In the genomic region with DNA sequence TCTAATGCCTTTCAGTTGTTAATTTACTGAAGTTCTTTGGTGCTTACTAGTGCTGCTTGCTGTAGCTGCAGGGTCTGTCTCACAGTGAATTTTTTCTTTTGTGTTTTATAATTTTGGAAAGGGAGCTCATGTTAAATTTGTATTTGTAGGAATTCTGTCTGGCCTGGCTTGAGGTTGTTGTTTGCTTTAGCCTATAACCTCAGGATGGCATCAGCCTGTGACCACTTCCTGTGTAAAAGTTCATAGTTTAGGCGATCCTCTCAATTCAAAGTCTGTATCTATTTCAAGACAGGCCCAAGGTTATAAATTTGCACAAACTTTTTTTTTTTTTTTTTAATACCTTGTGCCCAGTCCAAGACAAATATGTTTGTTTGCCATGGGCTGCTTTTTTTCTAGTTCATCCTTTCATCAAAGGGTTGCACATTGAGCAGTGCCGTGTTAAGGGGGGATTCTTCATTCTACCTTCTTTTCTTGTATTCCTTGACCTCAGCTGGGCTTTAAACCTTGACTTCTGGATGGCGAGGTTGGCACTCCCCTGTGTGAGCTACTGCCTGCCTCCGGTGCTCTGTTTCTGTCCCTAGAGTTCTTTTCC, we compare ENCODE assay signal across 10 cellular contexts. TPM values are rescaled to one million over a fixed set of nuclear protein-coding genes. Genes with fewer than 3 reads are reported as not detected.
DNase-seq lines count a peak whose midpoint lies in the region; ATAC-seq, FAIRE-seq and TF ChIP-seq lines count a peak whose summit lies in the region.
"Had no signal": no experiment of that assay in that cellular context is flagged by ENCODE, and none has a peak within 500 bp of the region (broad histone marks: within the 10 kb centered on the region; RNA-seq: fewer than 3 reads in every experiment).

No MANE protein-coding gene starts in this region.

- FAIRE-seq in A549 (lab: Jason Lieb, UNC), result no peak

- DNase-seq in A549 (ENCODE audit: low read depth in 1 of 2, low spot score in 1 of 2), result no peak
- peak in 1 of 2 experiments; percentile 63 for DNase-seq in HAP-1 (ENCODE audit: low spot score in 2 of 2)
- DNase-seq in activated CD4-positive, alpha-beta memory T cell treated with anti-CD3 and anti-CD28 coated beads, Interleukin-2, amount 10 ng/mL, durations not matched to agents 7 days and 5 days, result peak; percentile 34
- DNase-seq in SK-N-SH, result no peak
- no peak for DNase-seq in substantia nigra (lab: John Stamatoyannopoulos, UW)
- no peak for DNase-seq in kidney glomerular epithelial cell (lab: John Stamatoyannopoulos, UW)
- no peak for DNase-seq in NCI-H187 (lab: John Stamatoyannopoulos, UW)
- DNase-seq: amygdala, NCI-H510A treated with DMSO at 0.1 percent for 48 hours had no signal

- TF ChIP-seq RAD21 in A549 (conservative IDR thresholded peaks at IDR 0.05 in 1 of 2, IDR thresholded peaks at IDR 0.05 in 1 of 2) (no peak), SK-N-SH (IDR thresholded peaks at IDR 0.05; ENCODE audit: low read length) (no peak)

- H3K9me2 ChIP-seq in SK-N-SH, result no peaks in the 10 kb centered on the region

- no peak for TF ChIP-seq POLR2A in A549 (IDR thresholded peaks at IDR 0.05; ENCODE audit: low read length)

- TF ChIP-seq CTCF in A549 (IDR thresholded peaks at IDR 0.05), result no peak
- TF ChIP-seq CTCF in SK-N-SH (IDR thresholded peaks at IDR 0.05), result no peak

- in situ Hi-C loops in HAP-1 (cut with MboI; ENCODE audit: low sequenced_read_pairs), result no loop called here

- H3K9ac ChIP-seq in iPS-20b (ENCODE audit: low read depth, low read length) (peak overlapping the region; percentile 61; the same call in 1 of the 2 replicates), SK-N-SH (no peak overlapping the region)

- H3K9me3 Mint-ChIP-seq in activated CD4-positive, alpha-beta memory T cell treated with anti-CD3 and anti-CD28 coated beads, Interleukin-2, amount 10 ng/mL, durations not matched to agents 7 days and 5 days, result no peaks in the 10 kb centered on the region

- ATAC-seq in A549, result no peak

- no peak overlapping the region for H3K27ac ChIP-seq in A549
- peak overlapping the region; percentile 66 for H3K27ac ChIP-seq in iPS-20b (ENCODE audit: low read length)
- no peak overlapping the region for H3K27ac ChIP-seq in SK-N-SH (ENCODE audit: low read depth in 2 of 2, low read length in 1 of 2)
- H3K27ac ChIP-seq in substantia nigra (ENCODE audit: low read depth, low read length, poor library complexity, severe bottlenecking), result no peak overlapping the region

- H3K4me3 ChIP-seq in A549, result no peak overlapping the region
- peak overlapping the region; percentile 2; the same call in 1 of the 2 replicates for H3K4me3 ChIP-seq in HAP-1
- peak overlapping the region; percentile 32; the same call in 1 of the 2 replicates for H3K4me3 ChIP-seq in iPS-20b (ENCODE audit: low read length)
- no peak overlapping the region for H3K4me3 ChIP-seq in SK-N-SH (ENCODE audit: low read depth in 2 of 2, low read length in 1 of 2)

- H3K27ac Mint-ChIP-seq in activated CD4-positive, alpha-beta memory T cell treated with anti-CD3 and anti-CD28 coated beads, Interleukin-2, amount 10 ng/mL, durations not matched to agents 7 days and 5 days, result peak overlapping the region; percentile 76

- peaks cover 37% of the 10 kb centered on the region for H4K20me1 ChIP-seq in SK-N-SH (ENCODE audit: insufficient read depth)

- H3K4me1 Mint-ChIP-seq in activated CD4-positive, alpha-beta memory T cell treated with anti-CD3 and anti-CD28 coated beads, Interleukin-2, amount 10 ng/mL, durations not matched to agents 7 days and 5 days, result peaks cover 55% of the 10 kb centered on the region

- H3K9me3 ChIP-seq in A549 (no peaks in the 10 kb centered on the region), HAP-1 (no peaks in the 10 kb centered on the region), iPS-20b (ENCODE audit: insufficient read depth, low read depth, low read length) (no peaks in the 10 kb centered on the region), SK-N-SH (no peaks in the 10 kb centered on the region)

- H3K27me3 Mint-ChIP-seq in activated CD4-positive, alpha-beta memory T cell treated with anti-CD3 and anti-CD28 coated beads, Interleukin-2, amount 10 ng/mL, durations not matched to agents 7 days and 5 days, result no peaks in the 10 kb centered on the region

- CTCF ChIA-PET in A549 (lab: Yijun Ruan, JAX) (no interaction called here), SK-N-SH (lab: Yijun Ruan, JAX) (interaction anchor here (0.8 to 1.4 kb wide), 3 partner anchors 9 to 176 kb away, joined by 3 to 5 read pairs (median 4); no protein-coding TSS in a partner anchor)
- CTCF ChIA-PET in activated CD4-positive, alpha-beta memory T cell treated with anti-CD3 and anti-CD28 coated beads, Interleukin-2, amount 10 ng/mL, durations not matched to agents 7 days and 5 days (lab: Charles Lee), result interaction anchor here (0.7 to 1.3 kb wide), 3 partner anchors 21 to 325 kb away, joined by 3 to 8 read pairs (median 3); a partner anchor contains a TSS

- H2AFZ ChIP-seq in SK-N-SH (ENCODE audit: low read depth), result no peak overlapping the region

- TF ChIP-seq EP300 in A549 (IDR thresholded peaks at IDR 0.05), result no peak
- no peak for TF ChIP-seq EP300 in SK-N-SH (IDR thresholded peaks at IDR 0.05; ENCODE audit: borderline replicate concordance in 1 of 2, low read depth in 1 of 2, low read length in 1 of 2)

- H3K27me3 ChIP-seq in HAP-1 (ENCODE audit: low read depth), result no peaks in the 10 kb centered on the region
- no peaks in the 10 kb centered on the region for H3K27me3 ChIP-seq in iPS-20b (ENCODE audit: insufficient read depth, low read length)
- H3K27me3 ChIP-seq in SK-N-SH (ENCODE audit: insufficient read depth), result no peaks in the 10 kb centered on the region

- H3K79me2 ChIP-seq in SK-N-SH (ENCODE audit: insufficient read depth), result peaks cover 76% of the 10 kb centered on the region

- H3K4me1 ChIP-seq in A549 (peaks cover 11% of the 10 kb centered on the region), HAP-1 (peaks cover 33% of the 10 kb centered on the region), iPS-20b (ENCODE audit: insufficient read depth, low read length) (peaks cover 18% of the 10 kb centered on the region; the same call in 1 of the 2 replicates), SK-N-SH (ENCODE audit: control insufficient read depth in 1 of 2, insufficient read depth in 2 of 2, low read depth in 1 of 2, low read length in 1 of 2) (peaks cover 0 to 13% of the 10 kb centered on the region in 2 experiments; a peak in 1 of 4 replicates)

- H3F3A ChIP-seq in SK-N-SH (replicated peaks; ENCODE audit: insufficient read depth), result peaks cover 8% of the 10 kb centered on the region

- H3K36me3 ChIP-seq in HAP-1 (replicated peaks) (peaks cover 30% of the 10 kb centered on the region), iPS-20b (ENCODE audit: insufficient read depth, low read depth, low read length) (peaks cover 37% of the 10 kb centered on the region), SK-N-SH (replicated peaks in 1 of 2; ENCODE audit: control insufficient read depth in 1 of 2, insufficient read depth in 2 of 2, low read length in 1 of 2) (peaks cover 49 to 51% of the 10 kb centered on the region in 2 experiments)

- peaks cover 58% of the 10 kb centered on the region for H3K36me3 Mint-ChIP-seq in activated CD4-positive, alpha-beta memory T cell treated with anti-CD3 and anti-CD28 coated beads, Interleukin-2, amount 10 ng/mL, durations not matched to agents 7 days and 5 days (ENCODE audit: low read depth)

- POLR2A ChIA-PET in A549 (lab: Yijun Ruan, JAX), result no interaction called here
- POLR2A ChIA-PET in activated CD4-positive, alpha-beta memory T cell treated with anti-CD3 and anti-CD28 coated beads, Interleukin-2, amount 10 ng/mL, durations not matched to agents 7 days and 5 days (lab: Charles Lee), result interaction anchor here (0.8 to 1.5 kb wide), 4 partner anchors 9 to 310 kb away, joined by 3 to 5 read pairs (median 3); no protein-coding TSS in a partner anchor
- POLR2A ChIA-PET in SK-N-SH (lab: Yijun Ruan, JAX), result no interaction called here

- H3K4me2 ChIP-seq in A549 (peak overlapping the region; percentile 30; the same call in 2 of the 3 replicates), SK-N-SH (no peak overlapping the region)

- WGBS in A549 (ENCODE audit: missing lambda C conversion rate), result 58% methylated on average over 4 of the region's 4 CpGs
- WGBS in SK-N-SH (ENCODE audit: low lambda C conversion rate), result 81% methylated on average over 4 of the region's 4 CpGs

- peak overlapping the region; percentile 49 for H3K4me3 Mint-ChIP-seq in activated CD4-positive, alpha-beta memory T cell treated with anti-CD3 and anti-CD28 coated beads, Interleukin-2, amount 10 ng/mL, durations not matched to agents 7 days and 5 days

TF ChIP-seq in A549, 52 proteins besides CTCF, POLR2A, EP300 and RAD21:
- no peak for TF ChIP-seq BHLHE40 (IDR thresholded peaks at IDR 0.05; ENCODE audit: low read depth, low read length)
- TF ChIP-seq ZNF302 (CRISPR knock-in tag; IDR thresholded peaks at IDR 0.05), result no peak
- TF ChIP-seq POLR2AphosphoS2 (conservative IDR thresholded peaks at IDR 0.05; ENCODE audit: low read length), result no peak

TF ChIP-seq in SK-N-SH, 30 proteins besides CTCF, POLR2A, EP300 and RAD21 (continues in another document):
- TF ChIP-seq MEF2A (IDR thresholded peaks at IDR 0.05; ENCODE audit: borderline replicate concordance, low read depth) (no peak), MXI1 (IDR thresholded peaks at IDR 0.05; ENCODE audit: low read depth, low read length) (no peak), JUND (IDR thresholded peaks at IDR 0.05) (no peak), TCF12 (IDR thresholded peaks at IDR 0.05) (no peak)

RNA-seq across cellular contexts. Expression of a gene that starts 7.3 kb away (rescaled TPM):
- 13.5 and 14.3 TPM in 2 replicates for polyA plus RNA-seq in A549 (2011; rRNA removed)
- 5.3 and 5.9 TPM in 2 replicates for polyA plus RNA-seq in A549 (2012; cell fraction: cytosol; rRNA removed)
- polyA plus RNA-seq in A549 (2012; cell fraction: nucleus; rRNA removed), result 5.5 and 8.5 TPM in 2 replicates
- 10.4 to 12.2 TPM (median 10.6 TPM) in 3 replicates for polyA plus RNA-seq in A549 (2017; fragmentation: RNase III; extraction: RNeasy Plus Mini Kit Qiagen cat#74134 plus additional on column Dnase treatment)
- polyA minus RNA-seq in A549 (2011; rRNA and poly(A)+ RNA removed), result 11.1 and 12.0 TPM in 2 replicates
- total RNA-seq in activated CD4-positive, alpha-beta memory T cell treated with anti-CD3 and anti-CD28 coated beads, Interleukin-2, amount 10 ng/mL, durations not matched to agents 7 days and 5 days, result 10 to 100 TPM; 33.1 to 33.3 TPM
- 12.0 and 15.7 TPM in 2 replicates for polyA plus RNA-seq in SK-N-SH (2012; rRNA removed)
- 13.2 and 14.1 TPM in 2 replicates for polyA plus RNA-seq in SK-N-SH (2012; cell fraction: cytosol; rRNA removed)
- polyA plus RNA-seq in SK-N-SH (2012; cell fraction: nucleus; rRNA removed), result 20.4 and 28.0 TPM in 2 replicates

RNA-seq across cellular contexts. Expression of a gene that starts 42.9 kb away (rescaled TPM):
- polyA plus RNA-seq in A549 (2011; rRNA removed) (25.4 and 25.5 TPM in 2 replicates), A549 (2017; fragmentation: RNase III; extraction: RNeasy Plus Mini Kit Qiagen cat#74134 plus additional on column Dnase treatment) (14.9 to 18.7 TPM (median 16.5 TPM) in 3 replicates), SK-N-SH (2012; rRNA removed) (21.7 and 25.6 TPM in 2 replicates)
- 10.6 and 12.0 TPM in 2 replicates for polyA plus RNA-seq in A549 (2012; cell fraction: cytosol; rRNA removed)
- 7.2 and 10.3 TPM in 2 replicates for polyA plus RNA-seq in A549 (2012; cell fraction: nucleus; rRNA removed)
- 11.4 and 12.4 TPM in 2 replicates for polyA minus RNA-seq in A549 (2011; rRNA and poly(A)+ RNA removed)
- 1 to 10 TPM; 7.3 to 9.2 TPM for total RNA-seq in activated CD4-positive, alpha-beta memory T cell treated with anti-CD3 and anti-CD28 coated beads, Interleukin-2, amount 10 ng/mL, durations not matched to agents 7 days and 5 days
- polyA plus RNA-seq in SK-N-SH (2012; cell fraction: cytosol; rRNA removed), result 19.1 and 21.3 TPM in 2 replicates
- polyA plus RNA-seq in SK-N-SH (2012; cell fraction: nucleus; rRNA removed), result 36.9 and 52.4 TPM in 2 replicates

Comparison
In these comparisons a context has a peak if more than half of its experiments do, and no peak if none do; other contexts are left out.
1. H3K4me3 ChIP-seq: peak in HAP-1 (single experiment) and iPS-20b (single experiment); none in A549 (single experiment) and SK-N-SH (0 of 2).